In genomic region chrX:134933248-134933647, GRCh38 we compare ENCODE assay signal across 20 cellular contexts. TPM values are rescaled to one million over a fixed set of nuclear protein-coding genes. Genes with fewer than 3 reads are reported as not detected.
DNase-seq lines count a peak whose midpoint lies in the region; ATAC-seq lines count a peak whose summit lies in the region.
"Had no signal": no experiment of that assay in that cellular context is flagged by ENCODE, and none has a peak within 500 bp of the region (broad histone marks: within the 10 kb centered on the region; RNA-seq: fewer than 3 reads in every experiment).

No MANE protein-coding gene starts in this region.

- no peaks in the 10 kb centered on the region for H3K9me3 ChIP-seq in skeletal muscle satellite cell (replicated peaks; ENCODE audit: low read length)
- H3K9me3 ChIP-seq: psoas muscle had no signal

- DNase-seq in NCI-H1694 treated with DMSO at 0.1 percent for 48 hours (lab: John Stamatoyannopoulos, UW): peak; percentile 0
- no peak for DNase-seq in NCI-H1694 (lab: John Stamatoyannopoulos, UW)
- DNase-seq in NCI-H446 treated with DMSO at 0.1 percent for 48 hours (lab: John Stamatoyannopoulos, UW): peak; percentile 35
- peak; percentile 75 for DNase-seq in glomerular visceral epithelial cell (ENCODE audit: extremely low spot score)
- DNase-seq in NCI-H146 (lab: John Stamatoyannopoulos, UW): no peak
- DNase-seq in DMS53 (lab: John Stamatoyannopoulos, UW): no peak
- DNase-seq: activated CD4-positive, alpha-beta T cell treated with anti-CD3 and anti-CD28 coated beads for 4 hours; activated CD8-positive, alpha-beta memory T cell treated with anti-CD3 and anti-CD28 coated beads, Interleukin-2, amount 10 ng/mL, durations not matched to agents 7 days and 5 days; MV-4-11; NCI-H2107; NCI-H774; psoas muscle; stimulated activated CD8-positive, alpha-beta memory T cell treated with anti-CD3 and anti-CD28 coated beads, Interleukin-4, amount 100 ng/mL, for 48 hours; T1000 had no signal

- H3K27me3 ChIP-seq in skeletal muscle satellite cell (ENCODE audit: control insufficient read depth, insufficient read depth, low read length): no peaks in the 10 kb centered on the region

- H3K36me3 ChIP-seq in skeletal muscle satellite cell (ENCODE audit: insufficient read depth, low read length): no peaks in the 10 kb centered on the region
- H3K36me3 ChIP-seq: BLaER1 treated with 17β-estradiol and CSF1 and Interleukin-3, amounts not matched to agents 10 nM and 100 nM had no signal

- H3K4me3 ChIP-seq in skeletal muscle satellite cell (ENCODE audit: low read length): no peak overlapping the region
- H3K4me3 ChIP-seq: BLaER1 treated with 17β-estradiol and CSF1 and Interleukin-3, amounts not matched to agents 10 nM and 100 nM; K562; psoas muscle had no signal

- no peak for ATAC-seq in GM19455 (IDR thresholded peaks at IDR 0.05; ENCODE audit: unreplicated experiment)
- ATAC-seq: activated CD8-positive, alpha-beta memory T cell treated with anti-CD3 and anti-CD28 coated beads, Interleukin-2, amount 10 ng/mL, durations not matched to agents 7 days and 5 days; activated T-helper 17 cell treated with anti-CD3 and anti-CD28 coated beads, Interleukin-2, amount 50 U/mL, for 72 hours had no signal

- peaks cover 20% of the 10 kb centered on the region for H3K4me1 ChIP-seq in skeletal muscle satellite cell (ENCODE audit: control insufficient read depth, insufficient read depth, low read length)
- H3K4me1 ChIP-seq: BLaER1 treated with 17β-estradiol and CSF1 and Interleukin-3, amounts not matched to agents 10 nM and 100 nM had no signal

- H3K9ac ChIP-seq in skeletal muscle satellite cell (ENCODE audit: low read depth, low read length): no peak overlapping the region
- H3K9ac ChIP-seq: BLaER1 treated with 17β-estradiol and CSF1 and Interleukin-3, amounts not matched to agents 10 nM and 100 nM had no signal

- peak overlapping the region; percentile 39 for H3K4me2 ChIP-seq in skeletal muscle satellite cell (ENCODE audit: low read length)
- H3K4me2 ChIP-seq: BLaER1 treated with 17β-estradiol and CSF1 and Interleukin-3, amounts not matched to agents 10 nM and 100 nM had no signal

RNA-seq across cellular contexts. Expression of gene MOSPD1, which starts 18.2 kb away (rescaled TPM):
- total RNA-seq in skeletal muscle satellite cell (2012; rRNA removed): 15.7 and 20.3 TPM in 2 replicates

RNA-seq across cellular contexts. Expression of gene SMIM10, which starts 57.5 kb away (rescaled TPM):
- total RNA-seq in skeletal muscle satellite cell (2012; rRNA removed): 4.6 and 8.1 TPM in 2 replicates
- total RNA-seq: PC-3 had no signal

Comparison
In these comparisons a context has a peak if more than half of its experiments do, and no peak if none do; other contexts are left out.
1. DNase-seq: peak in NCI-H1694 treated with DMSO at 0.1 percent for 48 hours (single experiment), NCI-H446 treated with DMSO at 0.1 percent for 48 hours (single experiment) and glomerular visceral epithelial cell (single experiment); none in NCI-H1694 (single experiment), NCI-H146 (single experiment) and DMS53 (single experiment).